1 cellular context compared by ENCODE assay signal in genomic region chr16:66717112-66717675, GRCh38.
TF ChIP-seq lines count a peak whose summit lies in the region.

No MANE protein-coding gene starts in this region.

TF ChIP-seq in WTC11, 78 proteins besides CTCF, POLR2A, EP300 and RAD21 (continued from another document):
- TF ChIP-seq ZMAT4 (CRISPR knock-in tag; IDR thresholded peaks at IDR 0.05) (no peak), FOXP4 (CRISPR knock-in tag; IDR thresholded peaks at IDR 0.05) (no peak)
